Comparison of ENCODE assay signal across 1 cellular context in the genomic region with DNA sequence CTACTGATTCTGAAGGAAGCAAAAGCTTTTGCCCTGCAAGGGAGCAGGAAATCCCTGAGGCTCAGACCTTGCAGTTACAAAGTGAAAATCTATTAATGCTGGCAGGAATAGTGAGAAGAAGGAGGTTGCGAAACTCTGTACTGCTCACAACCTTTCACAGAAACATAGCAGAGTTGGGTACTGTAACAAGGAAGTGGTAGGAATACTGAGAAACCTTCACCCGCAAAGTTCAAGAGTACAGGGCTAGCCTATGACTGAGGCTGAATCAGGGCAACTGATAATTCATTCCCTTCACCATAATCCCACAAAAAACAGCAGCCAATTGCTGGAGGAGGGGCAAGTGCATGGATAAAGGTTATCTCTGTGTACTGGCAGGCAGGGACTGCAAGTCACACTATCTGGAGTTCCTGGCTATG.
TF ChIP-seq lines count a peak whose summit lies in the region.

No MANE protein-coding gene starts in this region.

TF ChIP-seq in H1, 55 proteins besides CTCF, POLR2A, EP300 and RAD21 (continued from another document):
- TF ChIP-seq, protein P1, sequence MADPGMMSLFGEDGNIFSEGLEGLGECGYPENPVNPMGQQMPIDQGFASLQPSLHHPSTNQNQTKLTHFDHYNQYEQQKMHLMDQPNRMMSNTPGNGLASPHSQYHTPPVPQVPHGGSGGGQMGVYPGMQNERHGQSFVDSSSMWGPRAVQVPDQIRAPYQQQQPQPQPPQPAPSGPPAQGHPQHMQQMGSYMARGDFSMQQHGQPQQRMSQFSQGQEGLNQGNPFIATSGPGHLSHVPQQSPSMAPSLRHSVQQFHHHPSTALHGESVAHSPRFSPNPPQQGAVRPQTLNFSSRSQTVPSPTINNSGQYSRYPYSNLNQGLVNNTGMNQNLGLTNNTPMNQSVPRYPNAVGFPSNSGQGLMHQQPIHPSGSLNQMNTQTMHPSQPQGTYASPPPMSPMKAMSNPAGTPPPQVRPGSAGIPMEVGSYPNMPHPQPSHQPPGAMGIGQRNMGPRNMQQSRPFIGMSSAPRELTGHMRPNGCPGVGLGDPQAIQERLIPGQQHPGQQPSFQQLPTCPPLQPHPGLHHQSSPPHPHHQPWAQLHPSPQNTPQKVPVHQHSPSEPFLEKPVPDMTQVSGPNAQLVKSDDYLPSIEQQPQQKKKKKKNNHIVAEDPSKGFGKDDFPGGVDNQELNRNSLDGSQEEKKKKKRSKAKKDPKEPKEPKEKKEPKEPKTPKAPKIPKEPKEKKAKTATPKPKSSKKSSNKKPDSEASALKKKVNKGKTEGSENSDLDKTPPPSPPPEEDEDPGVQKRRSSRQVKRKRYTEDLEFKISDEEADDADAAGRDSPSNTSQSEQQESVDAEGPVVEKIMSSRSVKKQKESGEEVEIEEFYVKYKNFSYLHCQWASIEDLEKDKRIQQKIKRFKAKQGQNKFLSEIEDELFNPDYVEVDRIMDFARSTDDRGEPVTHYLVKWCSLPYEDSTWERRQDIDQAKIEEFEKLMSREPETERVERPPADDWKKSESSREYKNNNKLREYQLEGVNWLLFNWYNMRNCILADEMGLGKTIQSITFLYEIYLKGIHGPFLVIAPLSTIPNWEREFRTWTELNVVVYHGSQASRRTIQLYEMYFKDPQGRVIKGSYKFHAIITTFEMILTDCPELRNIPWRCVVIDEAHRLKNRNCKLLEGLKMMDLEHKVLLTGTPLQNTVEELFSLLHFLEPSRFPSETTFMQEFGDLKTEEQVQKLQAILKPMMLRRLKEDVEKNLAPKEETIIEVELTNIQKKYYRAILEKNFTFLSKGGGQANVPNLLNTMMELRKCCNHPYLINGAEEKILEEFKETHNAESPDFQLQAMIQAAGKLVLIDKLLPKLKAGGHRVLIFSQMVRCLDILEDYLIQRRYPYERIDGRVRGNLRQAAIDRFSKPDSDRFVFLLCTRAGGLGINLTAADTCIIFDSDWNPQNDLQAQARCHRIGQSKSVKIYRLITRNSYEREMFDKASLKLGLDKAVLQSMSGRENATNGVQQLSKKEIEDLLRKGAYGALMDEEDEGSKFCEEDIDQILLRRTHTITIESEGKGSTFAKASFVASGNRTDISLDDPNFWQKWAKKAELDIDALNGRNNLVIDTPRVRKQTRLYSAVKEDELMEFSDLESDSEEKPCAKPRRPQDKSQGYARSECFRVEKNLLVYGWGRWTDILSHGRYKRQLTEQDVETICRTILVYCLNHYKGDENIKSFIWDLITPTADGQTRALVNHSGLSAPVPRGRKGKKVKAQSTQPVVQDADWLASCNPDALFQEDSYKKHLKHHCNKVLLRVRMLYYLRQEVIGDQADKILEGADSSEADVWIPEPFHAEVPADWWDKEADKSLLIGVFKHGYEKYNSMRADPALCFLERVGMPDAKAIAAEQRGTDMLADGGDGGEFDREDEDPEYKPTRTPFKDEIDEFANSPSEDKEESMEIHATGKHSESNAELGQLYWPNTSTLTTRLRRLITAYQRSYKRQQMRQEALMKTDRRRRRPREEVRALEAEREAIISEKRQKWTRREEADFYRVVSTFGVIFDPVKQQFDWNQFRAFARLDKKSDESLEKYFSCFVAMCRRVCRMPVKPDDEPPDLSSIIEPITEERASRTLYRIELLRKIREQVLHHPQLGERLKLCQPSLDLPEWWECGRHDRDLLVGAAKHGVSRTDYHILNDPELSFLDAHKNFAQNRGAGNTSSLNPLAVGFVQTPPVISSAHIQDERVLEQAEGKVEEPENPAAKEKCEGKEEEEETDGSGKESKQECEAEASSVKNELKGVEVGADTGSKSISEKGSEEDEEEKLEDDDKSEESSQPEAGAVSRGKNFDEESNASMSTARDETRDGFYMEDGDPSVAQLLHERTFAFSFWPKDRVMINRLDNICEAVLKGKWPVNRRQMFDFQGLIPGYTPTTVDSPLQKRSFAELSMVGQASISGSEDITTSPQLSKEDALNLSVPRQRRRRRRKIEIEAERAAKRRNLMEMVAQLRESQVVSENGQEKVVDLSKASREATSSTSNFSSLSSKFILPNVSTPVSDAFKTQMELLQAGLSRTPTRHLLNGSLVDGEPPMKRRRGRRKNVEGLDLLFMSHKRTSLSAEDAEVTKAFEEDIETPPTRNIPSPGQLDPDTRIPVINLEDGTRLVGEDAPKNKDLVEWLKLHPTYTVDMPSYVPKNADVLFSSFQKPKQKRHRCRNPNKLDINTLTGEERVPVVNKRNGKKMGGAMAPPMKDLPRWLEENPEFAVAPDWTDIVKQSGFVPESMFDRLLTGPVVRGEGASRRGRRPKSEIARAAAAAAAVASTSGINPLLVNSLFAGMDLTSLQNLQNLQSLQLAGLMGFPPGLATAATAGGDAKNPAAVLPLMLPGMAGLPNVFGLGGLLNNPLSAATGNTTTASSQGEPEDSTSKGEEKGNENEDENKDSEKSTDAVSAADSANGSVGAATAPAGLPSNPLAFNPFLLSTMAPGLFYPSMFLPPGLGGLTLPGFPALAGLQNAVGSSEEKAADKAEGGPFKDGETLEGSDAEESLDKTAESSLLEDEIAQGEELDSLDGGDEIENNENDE (IDR thresholded peaks at IDR 0.05; ENCODE audit: insufficient replicate concordance, low read length) = no peak
